Comparison of ENCODE assay signal across 10 cellular contexts in the genomic region with DNA sequence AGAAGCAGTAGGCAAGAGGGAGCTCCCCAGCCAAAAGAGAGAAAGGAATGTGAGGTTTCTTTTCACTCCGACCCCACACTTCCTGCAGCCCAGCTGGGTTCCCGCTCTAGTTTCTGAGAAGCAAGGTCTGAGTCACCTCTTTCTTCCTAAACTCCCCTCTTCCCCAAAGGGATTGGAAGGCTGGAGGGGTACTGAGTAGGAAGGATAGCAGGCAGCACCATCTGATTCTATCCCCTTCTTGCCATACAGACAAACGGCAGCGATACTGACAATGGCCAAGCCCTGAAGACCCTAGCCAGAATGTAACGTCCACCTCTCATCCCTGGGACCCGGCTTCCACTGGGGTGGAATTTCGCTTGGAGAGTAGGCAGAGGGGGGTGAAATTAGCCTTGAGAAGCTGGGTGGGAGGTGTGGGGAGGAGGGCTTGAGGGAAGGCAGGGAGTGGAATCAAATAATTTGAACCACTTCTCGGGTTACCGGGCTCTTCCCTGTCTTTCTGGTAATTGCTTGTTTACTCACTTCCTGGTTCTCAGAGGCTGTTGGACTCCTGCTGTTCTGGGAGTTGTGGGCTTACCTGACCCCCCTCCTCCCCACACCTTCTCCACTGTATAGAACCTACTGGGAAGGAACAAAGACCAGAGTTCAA. TPM values are rescaled to one million over a fixed set of nuclear protein-coding genes. Genes with fewer than 3 reads are reported as not detected.
A peak's percentile ranks its signal among the peaks of the same experiment; 100 is the strongest.
DNase-seq lines count a peak whose midpoint lies in the region; ATAC-seq, FAIRE-seq and TF ChIP-seq lines count a peak whose summit lies in the region.
"Had no signal": no experiment of that assay in that cellular context is flagged by ENCODE, and none has a peak within 500 bp of the region (broad histone marks: within the 10 kb centered on the region; RNA-seq: fewer than 3 reads in every experiment).

No MANE protein-coding gene starts in this region.

- no peak overlapping the region for H3K9ac ChIP-seq in GM12878 (ENCODE audit: control insufficient read depth, insufficient read depth, low read length)
- H3K9ac ChIP-seq: parathyroid adenoma had no signal

- CTCF ChIA-PET in GM12878 (lab: Yijun Ruan, JAX), result interaction anchor here (2.5 to 38.4 kb wide), 3 partner anchors 10 to 64 kb away, joined by 10 to 1067 read pairs (median 18); no protein-coding TSS in a partner anchor

- H3K4me3 ChIP-seq in GM12878 (no peak overlapping the region), small intestine (ENCODE audit: low read depth in 1 of 2, low read length in 2 of 2) (no peak overlapping the region)

- RAD21 ChIA-PET in GM12878 (lab: Charles Lee; ENCODE audit: unreplicated experiment), result interaction anchor here (0.6 to 26.9 kb wide), 4 partner anchors 11 to 61 kb away, joined by 3 to 966 read pairs (median 17); no protein-coding TSS in a partner anchor

- 84% methylated on average over 9 of the region's 9 CpGs for WGBS in GM12878 (ENCODE audit: insufficient coverage, insufficient replicate concordance, low lambda C conversion rate, missing lambda C conversion rate)
- WGBS in small intestine, 3 donors, result 56 to 79% (median 74%) methylated on average over 9 of the region's 9 CpGs

- peak overlapping the region; percentile 36 to 65 (median 41) for H3K4me3 Mint-ChIP-seq in nephron

- peaks cover 81% of the 10 kb centered on the region for H3K4me1 ChIP-seq in GM12878 (ENCODE audit: control insufficient read depth, insufficient read depth, low read length)
- peaks cover 0 to 22% of the 10 kb centered on the region in 2 donors for H3K4me1 ChIP-seq in small intestine (ENCODE audit: control insufficient read depth in 2 of 2, insufficient read depth in 1 of 2, low read depth in 1 of 2, low read length in 1 of 2)

- peak overlapping the region; percentile 38; the same call in 1 of the 2 replicates for H3K4me2 ChIP-seq in GM12878 (ENCODE audit: control insufficient read depth, insufficient read depth)

- H3K9me3 ChIP-seq in GM12878 (replicated peaks; ENCODE audit: control insufficient read depth, insufficient read depth, low read length), result no peaks in the 10 kb centered on the region
- no peaks in the 10 kb centered on the region for H3K9me3 ChIP-seq in small intestine (ENCODE audit: control insufficient read depth, low read depth)

- H3K27me3 Mint-ChIP-seq in nephron (ENCODE audit: low read depth), result no peaks in the 10 kb centered on the region

- H2AFZ ChIP-seq in GM12878 (ENCODE audit: control insufficient read depth, low read depth, low read length), result no peak overlapping the region
- H2AFZ ChIP-seq: parathyroid adenoma had no signal

- H4K20me1 ChIP-seq in GM12878 (ENCODE audit: control insufficient read depth, insufficient read depth), result no peaks in the 10 kb centered on the region

- H3K9me3 Mint-ChIP-seq in nephron, result no peaks in the 10 kb centered on the region

- H3K36me3 ChIP-seq in GM12878 (ENCODE audit: control insufficient read depth in 2 of 2, insufficient read depth in 2 of 2, low read length in 1 of 2), result no peaks in the 10 kb centered on the region
- H3K36me3 ChIP-seq in small intestine (ENCODE audit: control insufficient read depth in 2 of 2, insufficient read depth in 2 of 2, low read length in 2 of 2), result no peaks in the 10 kb centered on the region

- POLR2A ChIA-PET in GM12878 (lab: Charles Lee), result interaction anchor here (1.2 to 16.3 kb wide), 6 partner anchors 13 to 192 kb away, joined by 3 to 256 read pairs (median 20); a partner anchor contains a TSS

- intact Hi-C loops in GM12878 (cut with micrococcal nuclease; ENCODE audit: unreplicated experiment), result no loop called here

- H3K36me3 Mint-ChIP-seq in nephron (ENCODE audit: low read depth), result no peaks in the 10 kb centered on the region

- SMC1A ChIA-PET in GM12878 (lab: Charles Lee; ENCODE audit: uncharacterized antibody, unreplicated experiment), result interaction anchor here (0.6 to 39.2 kb wide), 3 partner anchors 9 to 65 kb away, joined by 3 to 1399 read pairs (median 123); no protein-coding TSS in a partner anchor

- TF ChIP-seq RAD21 in GM12878 (IDR thresholded peaks at IDR 0.05; ENCODE audit: insufficient read depth, low read depth, low read length), result no peak

- in situ Hi-C loops in GM12878 (cut with MboI), result no loop called here

- peak overlapping the region; percentile 53 to 89 (median 81) for H3K27ac Mint-ChIP-seq in nephron

- H3K79me2 ChIP-seq in GM12878 (ENCODE audit: control insufficient read depth, insufficient read depth, low read length), result peaks cover 3% of the 10 kb centered on the region
- H3K79me2 ChIP-seq: parathyroid adenoma had no signal

- peak; percentile 40 for FAIRE-seq in GM19239 (lab: Jason Lieb, UNC)
- no peak for FAIRE-seq in GM12878 (lab: Jason Lieb, UNC)
- no peak for FAIRE-seq in small intestine (lab: Jason Lieb, UNC)

- no peak for ATAC-seq in GM12878
- no peak for ATAC-seq in HG03571 (IDR thresholded peaks at IDR 0.05; ENCODE audit: unreplicated experiment)

- TF ChIP-seq CTCF in GM12878 (IDR thresholded peaks at IDR 0.05 in 2 of 3, conservative IDR thresholded peaks at IDR 0.05 in 1 of 3; ENCODE audit: control insufficient read depth in 2 of 3, extremely low read depth in 1 of 3, insufficient read depth in 1 of 3, low read depth in 3 of 3, low read length in 3 of 3), result no peak
- no peak for TF ChIP-seq CTCF in nephron (IDR thresholded peaks at IDR 0.05; ENCODE audit: unreplicated experiment in 3 of 3)

- BruUV-seq in GM12878 (replicated peaks; lab: Mats Ljungman, UMichigan), result no TSS peak

- no peak for TF ChIP-seq EP300 in GM12878 (IDR thresholded peaks at IDR 0.05; ENCODE audit: borderline replicate concordance in 1 of 2, control insufficient read depth in 1 of 2, low read depth in 2 of 2, low read length in 2 of 2)

- peaks cover 87% of the 10 kb centered on the region for H3K4me1 Mint-ChIP-seq in nephron

- peak overlapping the region; percentile 43 for H3K27ac ChIP-seq in GM12878 (ENCODE audit: control insufficient read depth, insufficient read depth)
- H3K27ac ChIP-seq in small intestine (ENCODE audit: low read depth in 1 of 2, low read length in 1 of 2), result peak overlapping the region in 1 of 2 donors; percentile 38
- H3K27ac ChIP-seq: parathyroid adenoma had no signal

- TF ChIP-seq POLR2A in GM12878 (IDR thresholded peaks at IDR 0.05; ENCODE audit: low read depth, low read length), result no peak

- H3K27me3 ChIP-seq in GM12878 (replicated peaks in 1 of 2; ENCODE audit: control insufficient read depth in 2 of 2, insufficient read depth in 2 of 2, low read length in 1 of 2) (no peaks in the 10 kb centered on the region), small intestine (ENCODE audit: control insufficient read depth in 2 of 2, insufficient read depth in 2 of 2, low read length in 2 of 2) (no peaks in the 10 kb centered on the region)

- DNase-seq in GM19239 (ENCODE audit: insufficient read length, low spot score) (no peak), NCI-H2171 (lab: John Stamatoyannopoulos, UW) (peak; percentile 70), GM12878 (ENCODE audit: low read depth, low spot score) (no peak), globus pallidus (ENCODE audit: low spot score) (no peak), small intestine (no peak)
- no peak for DNase-seq in stimulated activated CD4-positive, alpha-beta T cell treated with anti-CD3 and anti-CD28 coated beads, Interleukin-1b, Interleukin-23, amount 100 ng/mL, for 48 hours
- DNase-seq: caudate nucleus had no signal

TF ChIP-seq in GM12878, 131 proteins besides CTCF, POLR2A, EP300 and RAD21:
- TF ChIP-seq RUNX3 (IDR thresholded peaks at IDR 0.05; ENCODE audit: low read length), result peak; percentile 12; the same call in 1 of the 2 replicates
- TF ChIP-seq TCF12 (IDR thresholded peaks at IDR 0.05; ENCODE audit: low read depth, low read length), result 0 out of 2 replicates have a peak, but pooled peaks have one; percentile 23
- TF ChIP-seq IKZF2 (IDR thresholded peaks at IDR 0.05), result 0 out of 4 replicates have a peak, but pooled peaks of 1 of the 2 experiments have one; percentile 24
- no peak for TF ChIP-seq SMARCA5 (IDR thresholded peaks at IDR 0.05)
- peak; percentile 29; the same call in 1 of the 2 replicates for TF ChIP-seq IKZF1 (conservative IDR thresholded peaks at IDR 0.05)
- TF ChIP-seq EED (IDR thresholded peaks at IDR 0.05; ENCODE audit: low read depth), result peak; percentile 82
- no peak for TF ChIP-seq CHD1 (IDR thresholded peaks at IDR 0.05; ENCODE audit: low read depth, low read length)

RNA-seq across cellular contexts. Expression of a gene that starts 13.2 kb away (rescaled TPM):
- 88.8 and 93.7 TPM in 2 replicates for total RNA-seq in GM12878 (2013; cell fraction: nucleolus; rRNA removed)
- total RNA-seq in GM12878 (2014; rRNA removed), result 65.4 and 69.4 TPM in 2 replicates
- total RNA-seq in GM12878 (2014; rRNA removed; fragmentation: Illumina TruSeq; extraction: Trizol), result 32.7 and 34.9 TPM in 2 replicates
- 73.9 and 75.2 TPM in 2 replicates for total RNA-seq in GM12878 (2021)
- 6.6 TPM for polyA plus RNA-seq in GM12878 (2011; ENCODE audit: low read depth)
- 36.4 and 44.1 TPM in 2 replicates for polyA plus RNA-seq in GM12878 (2011; rRNA removed)
- polyA plus RNA-seq in GM12878 (2011; cell fraction: cytosol; rRNA removed), result 32.3 and 38.9 TPM in 2 replicates
- polyA plus RNA-seq in GM12878 (2011; cell fraction: nucleus; rRNA removed), result 59.7 and 70.4 TPM in 2 replicates
- 24.5 and 28.7 TPM in 2 replicates for polyA plus RNA-seq in GM12878 (2012)
- polyA plus RNA-seq in GM12878 (2014; fragmentation: Illumina TruSeq; extraction: Trizol), result 22.4 and 26.2 TPM in 2 replicates
- polyA plus RNA-seq in GM12878 (2014; fragmentation: Nextera tagmentation; extraction: Ambion mirVana), result 10 to 100 TPM in 1 of 2 experiments, 1 to 10 TPM in 1; 6.2 to 19.5 TPM
- 52.3 and 62.0 TPM in 2 replicates for polyA plus RNA-seq in GM12878 (2014; rRNA removed)
- 10 to 100 TPM in 1 of 2 experiments, 1 to 10 TPM in 1; 4.3 to 11.7 TPM for polyA plus RNA-seq in GM12878 (2016; fragmentation: Nextera tagmentation; extraction: Ambion mirVana)
- 30.4 and 44.0 TPM in 2 replicates for polyA minus RNA-seq in GM12878 (2011; rRNA and poly(A)+ RNA removed)
- 24.5 TPM in 2 replicates for polyA minus RNA-seq in GM12878 (2011; cell fraction: cytosol; rRNA and poly(A)+ RNA removed)
- polyA minus RNA-seq in GM12878 (2011; cell fraction: nucleus; rRNA and poly(A)+ RNA removed), result 69.0 and 99.9 TPM in 2 replicates
- polyA plus RNA-seq in small intestine, result 1 to 10 TPM; 4.5 to 7.4 (median 5.1) TPM
